In genomic region chr5:115627295-115627825, GRCh38 we compare ENCODE assay signal across 18 cellular contexts. TPM values are rescaled to one million over a fixed set of nuclear protein-coding genes. Genes with fewer than 3 reads are reported as not detected.
A peak's percentile ranks its signal among the peaks of the same experiment; 100 is the strongest.
DNase-seq lines count a peak whose midpoint lies in the region; ATAC-seq and TF ChIP-seq lines count a peak whose summit lies in the region.
"Had no signal": no experiment of that assay in that cellular context is flagged by ENCODE, and none has a peak within 500 bp of the region (broad histone marks: within the 10 kb centered on the region; RNA-seq: fewer than 3 reads in every experiment).

No MANE protein-coding gene starts in this region.

- peak overlapping the region in 4 of 7 donors; percentile 25 to 59 (median 32) for H3K4me3 Mint-ChIP-seq in CD8-positive, alpha-beta memory T cell
- H3K4me3 Mint-ChIP-seq: activated naive CD8-positive, alpha-beta T cell treated with anti-CD3 and anti-CD28 coated beads for 36 hours had no signal

- no peaks in the 10 kb centered on the region for H3F3A ChIP-seq in PC-9 (ENCODE audit: insufficient read depth, low read depth)

- peaks cover 13 to 17% (median 16%) of the 10 kb centered on the region in 3 donors for H3K4me1 Mint-ChIP-seq in CD8-positive, alpha-beta memory T cell

- H3K27me3 ChIP-seq in A673 (replicated peaks; ENCODE audit: insufficient read depth, low read depth, low read length, poor library complexity): no peaks in the 10 kb centered on the region
- H3K27me3 ChIP-seq in CD8-positive, alpha-beta memory T cell (ENCODE audit: insufficient read depth, low read length, poor library complexity, severe bottlenecking): no peaks in the 10 kb centered on the region
- no peaks in the 10 kb centered on the region for H3K27me3 ChIP-seq in PC-9 (ENCODE audit: insufficient read depth, low read depth)
- H3K27me3 ChIP-seq in mesenchymal stem cell (ENCODE audit: control insufficient read depth in 1 of 2, insufficient read depth in 1 of 2, low read length in 2 of 2): no peaks in the 10 kb centered on the region
- H3K27me3 ChIP-seq in suprapubic skin: no peaks in the 10 kb centered on the region
- H3K27me3 ChIP-seq: heart right ventricle, Peyer's patch, stomach had no signal

- H2BK15ac ChIP-seq in mesenchymal stem cell (ENCODE audit: low read depth, poor library complexity, severe bottlenecking): no peak overlapping the region

- peak overlapping the region; percentile 96 for H3K9ac ChIP-seq in mesenchymal stem cell (ENCODE audit: low read length)

- no peak for TF ChIP-seq POLR2A in suprapubic skin (IDR thresholded peaks at IDR 0.05)

- BruUV-seq in A673 (replicated peaks; lab: Mats Ljungman, UMichigan) (no TSS peak), PC-9 (replicated peaks; lab: Mats Ljungman, UMichigan) (no TSS peak)

- H3K27ac Mint-ChIP-seq in CD8-positive, alpha-beta memory T cell: peak overlapping the region in 5 of 8 donors; percentile 44 to 85 (median 68)

- no peak for TF ChIP-seq EP300 in suprapubic skin (IDR thresholded peaks at IDR 0.05)

- CTCF ChIA-PET in A673 (lab: Charles Lee): no interaction called here
- CTCF ChIA-PET in CD8-positive, alpha-beta memory T cell (lab: Charles Lee): interaction anchor here (1.0 kb wide), 1 partner anchor 53 kb away, joined by 3 read pairs; no protein-coding TSS in a partner anchor
- CTCF ChIA-PET in PC-9 (lab: Charles Lee): no interaction called here

- H2BK120ac ChIP-seq in mesenchymal stem cell (ENCODE audit: low read depth, low read length): no peak overlapping the region

- no peak overlapping the region for H2AFZ ChIP-seq in PC-9
- H2AFZ ChIP-seq in mesenchymal stem cell (ENCODE audit: low read depth, low read length): no peak overlapping the region

- no peak overlapping the region for H3K23ac ChIP-seq in mesenchymal stem cell (ENCODE audit: low read length in 2 of 2)

- DNase-seq in A673 (ENCODE audit: low spot score) (peak; percentile 84), PC-9 (no peak), mesenchymal stem cell (no peak), omental fat pad (ENCODE audit: low spot score) (no peak), suprapubic skin (ENCODE audit: low spot score in 2 of 2) (no peak), mucosa of gallbladder (ENCODE audit: low spot score) (no peak)
- no peak for DNase-seq in CD8-positive, alpha-beta memory T cell
- DNase-seq: activated naive CD8-positive, alpha-beta T cell treated with anti-CD3 and anti-CD28 coated beads for 36 hours; EL; heart right ventricle; midbrain; MV-4-11; NCI-H2081; Peyer's patch; stomach; SW 1271 had no signal

- intact Hi-C loops in A673 (cut with micrococcal nuclease; ENCODE audit: unreplicated experiment) (loop anchor here (10.0 kb wide), 1 partner anchor 1137 kb away; no protein-coding TSS in a partner anchor), PC-9 (cut with micrococcal nuclease; ENCODE audit: unreplicated experiment) (loop anchor here (2.0 to 5.0 kb wide), 2 partner anchors 331 to 460 kb away; partner anchors contain the start of genes CCDC112 and COMMD10)

- peak overlapping the region; percentile 97; the same call in 1 of the 2 replicates for H3K4me2 ChIP-seq in PC-9
- no peak overlapping the region for H3K4me2 ChIP-seq in mesenchymal stem cell (ENCODE audit: low read length, poor library complexity, severe bottlenecking)

- ATAC-seq in omental fat pad (ENCODE audit: low FRiP score): no peak
- ATAC-seq in HG02885 (IDR thresholded peaks at IDR 0.05; ENCODE audit: poor library complexity, unreplicated experiment): no peak
- ATAC-seq: activated CD4-positive, CD25-positive, alpha-beta regulatory T cell treated with anti-CD3 and anti-CD28 coated beads, Interleukin-2, amount 50 U/mL, for 24 hours; heart right ventricle had no signal

- no peak overlapping the region for H3K14ac ChIP-seq in mesenchymal stem cell (ENCODE audit: low read length in 2 of 2)

- H4K20me1 ChIP-seq in PC-9 (ENCODE audit: insufficient read depth): peaks cover 15% of the 10 kb centered on the region

- peaks cover 36% of the 10 kb centered on the region for H3K79me2 ChIP-seq in PC-9 (ENCODE audit: low read depth)

- H3K27ac ChIP-seq in A673 (ENCODE audit: low read depth, low read length, poor library complexity, severe bottlenecking) (no peak overlapping the region), PC-9 (no peak overlapping the region), mesenchymal stem cell (ENCODE audit: low read length, poor library complexity, severe bottlenecking) (no peak overlapping the region), suprapubic skin (no peak overlapping the region)
- H3K27ac ChIP-seq in CD8-positive, alpha-beta memory T cell (ENCODE audit: low read depth, low read length): peak overlapping the region; percentile 85

- TF ChIP-seq CTCF in A673 (conservative IDR thresholded peaks at IDR 0.05; ENCODE audit: low read depth, low read length) (no peak), PC-9 (conservative IDR thresholded peaks at IDR 0.05) (no peak), omental fat pad (IDR thresholded peaks at IDR 0.05) (no peak), suprapubic skin (IDR thresholded peaks at IDR 0.05) (no peak)

- H3K9me2 ChIP-seq in PC-9 (ENCODE audit: insufficient read depth): no peaks in the 10 kb centered on the region

- H3K79me1 ChIP-seq in mesenchymal stem cell (replicated peaks; ENCODE audit: low read length, poor library complexity, severe bottlenecking): no peaks in the 10 kb centered on the region

- H2BK12ac ChIP-seq in mesenchymal stem cell (ENCODE audit: low read length in 2 of 2): no peak overlapping the region

- H2BK5ac ChIP-seq in mesenchymal stem cell (ENCODE audit: low read depth, low read length, poor library complexity, severe bottlenecking): no peak overlapping the region

- H4K91ac ChIP-seq in mesenchymal stem cell (ENCODE audit: low read length): no peak overlapping the region

- H3K36me3 Mint-ChIP-seq in CD8-positive, alpha-beta memory T cell: peaks cover 0 to 11% (median 0%) of the 10 kb centered on the region in 3 donors

- POLR2A ChIA-PET in A673 (lab: Charles Lee; ENCODE audit: low non-redundant PET) (no interaction called here), PC-9 (lab: Charles Lee; ENCODE audit: unreplicated experiment) (no interaction called here)
- POLR2A ChIA-PET in CD8-positive, alpha-beta memory T cell (lab: Charles Lee): interaction anchor here (0.7 to 2.3 kb wide), 2 partner anchors 214 to 332 kb away, joined by 3 to 7 read pairs; partner anchors contain the start of genes AP3S1 and ATG12

- no peak overlapping the region for H3K4ac ChIP-seq in mesenchymal stem cell (ENCODE audit: low read depth in 1 of 2, low read length in 2 of 2)

- H3K4me1 ChIP-seq in A673 (ENCODE audit: insufficient read depth, low read length, poor library complexity, severe bottlenecking) (peaks cover 24% of the 10 kb centered on the region), PC-9 (replicated peaks; ENCODE audit: insufficient read depth) (peaks cover 19% of the 10 kb centered on the region), mesenchymal stem cell (ENCODE audit: control insufficient read depth, insufficient read depth, low read depth, low read length) (peaks cover 4% of the 10 kb centered on the region), suprapubic skin (peaks cover 32% of the 10 kb centered on the region)
- H3K4me1 ChIP-seq in CD8-positive, alpha-beta memory T cell (ENCODE audit: insufficient read depth, low read length): peaks cover 35% of the 10 kb centered on the region

- H3K27me3 Mint-ChIP-seq in CD8-positive, alpha-beta memory T cell: no peaks in the 10 kb centered on the region

- H3K9me3 ChIP-seq in A673 (ENCODE audit: low read depth, low read length, poor library complexity, severe bottlenecking) (no peaks in the 10 kb centered on the region), PC-9 (ENCODE audit: insufficient read depth, low read depth) (no peaks in the 10 kb centered on the region), mesenchymal stem cell (ENCODE audit: control insufficient read depth, low read length) (no peaks in the 10 kb centered on the region), suprapubic skin (no peaks in the 10 kb centered on the region)
- no peaks in the 10 kb centered on the region for H3K9me3 ChIP-seq in CD8-positive, alpha-beta memory T cell (ENCODE audit: low read length)
- H3K9me3 ChIP-seq: heart right ventricle, Peyer's patch, stomach had no signal

- no peaks in the 10 kb centered on the region for H3K9me3 Mint-ChIP-seq in CD8-positive, alpha-beta memory T cell
- H3K9me3 Mint-ChIP-seq: activated naive CD8-positive, alpha-beta T cell treated with anti-CD3 and anti-CD28 coated beads for 36 hours had no signal

- no peak overlapping the region for H3K18ac ChIP-seq in mesenchymal stem cell (ENCODE audit: low read depth in 1 of 2, low read length in 2 of 2)

- no peaks in the 10 kb centered on the region for H3K36me3 ChIP-seq in A673 (ENCODE audit: insufficient read depth, low read length, poor library complexity, severe bottlenecking)
- no peaks in the 10 kb centered on the region for H3K36me3 ChIP-seq in CD8-positive, alpha-beta memory T cell (ENCODE audit: insufficient read depth, low read length)
- H3K36me3 ChIP-seq in PC-9 (ENCODE audit: low read depth): no peaks in the 10 kb centered on the region
- peaks cover 0 to 1% of the 10 kb centered on the region in 2 experiments for H3K36me3 ChIP-seq in mesenchymal stem cell (ENCODE audit: control insufficient read depth in 1 of 2, insufficient read depth in 2 of 2, low read depth in 1 of 2, low read length in 2 of 2)
- H3K36me3 ChIP-seq in suprapubic skin: no peaks in the 10 kb centered on the region
- H3K36me3 ChIP-seq: Peyer's patch had no signal

- no peak overlapping the region for H2AK5ac ChIP-seq in mesenchymal stem cell (ENCODE audit: low read length, severe bottlenecking)

- no peak overlapping the region for H4K8ac ChIP-seq in mesenchymal stem cell (ENCODE audit: low read length)

- H3K4me3 ChIP-seq in A673 (ENCODE audit: low read depth, low read length, poor library complexity, severe bottlenecking): no peak overlapping the region
- H3K4me3 ChIP-seq in CD8-positive, alpha-beta memory T cell (ENCODE audit: low read length): no peak overlapping the region
- no peak overlapping the region for H3K4me3 ChIP-seq in PC-9
- H3K4me3 ChIP-seq in mesenchymal stem cell (ENCODE audit: insufficient read depth in 1 of 2, low read depth in 1 of 2, low read length in 2 of 2): no peak overlapping the region
- no peak overlapping the region for H3K4me3 ChIP-seq in suprapubic skin

- WGBS in mesenchymal stem cell: 93% methylated on average over 2 of the region's 4 CpGs
- 95% methylated on average over 4 of the region's 4 CpGs for WGBS in suprapubic skin

RNA-seq across cellular contexts. Expression of gene TMED7, which starts 1.5 kb away (rescaled TPM):
- total RNA-seq in A673 (2021) (62.8 and 65.1 TPM in 2 replicates), PC-9 (2021) (70.7 and 78.9 TPM in 2 replicates), omental fat pad (10 to 100 TPM; 73.1 to 88.5 (median 80.3) TPM), suprapubic skin (10 to 100 TPM; 57.7 to 83.4 (median 71.7) TPM), mucosa of gallbladder (140 TPM)
- 10 to 100 TPM; 47.7 to 47.8 TPM for total RNA-seq in CD8-positive, alpha-beta memory T cell
- 32.7 TPM for polyA plus RNA-seq in CD8-positive, alpha-beta memory T cell
- 85.3 TPM for polyA plus RNA-seq in mesenchymal stem cell (2013, experiment 1 of 2)
- 92.9 TPM for polyA plus RNA-seq in mesenchymal stem cell (2013, experiment 2 of 2)

RNA-seq across cellular contexts. Expression of gene TICAM2, which starts 25.1 kb away (rescaled TPM):
- total RNA-seq in A673 (2021) (0.32 and 1.3 TPM in 2 replicates), PC-9 (2021) (1.8 and 2.1 TPM in 2 replicates), omental fat pad (1 to 10 TPM; 1.2 to 3.9 (median 1.7) TPM), suprapubic skin (under 1 TPM in 2 of 4 donors, not detected in 2; 0.25 to 0.48 TPM), mucosa of gallbladder (3.3 TPM)
- total RNA-seq in CD8-positive, alpha-beta memory T cell: 1 to 10 TPM in 1 of 2 experiments, under 1 TPM in 1; 0.72 to 1.4 TPM
- 0.29 TPM for polyA plus RNA-seq in CD8-positive, alpha-beta memory T cell
- 5.1 TPM for polyA plus RNA-seq in mesenchymal stem cell (2013, experiment 1 of 2)
- 6.0 TPM for polyA plus RNA-seq in mesenchymal stem cell (2013, experiment 2 of 2)
